In the genomic region with DNA sequence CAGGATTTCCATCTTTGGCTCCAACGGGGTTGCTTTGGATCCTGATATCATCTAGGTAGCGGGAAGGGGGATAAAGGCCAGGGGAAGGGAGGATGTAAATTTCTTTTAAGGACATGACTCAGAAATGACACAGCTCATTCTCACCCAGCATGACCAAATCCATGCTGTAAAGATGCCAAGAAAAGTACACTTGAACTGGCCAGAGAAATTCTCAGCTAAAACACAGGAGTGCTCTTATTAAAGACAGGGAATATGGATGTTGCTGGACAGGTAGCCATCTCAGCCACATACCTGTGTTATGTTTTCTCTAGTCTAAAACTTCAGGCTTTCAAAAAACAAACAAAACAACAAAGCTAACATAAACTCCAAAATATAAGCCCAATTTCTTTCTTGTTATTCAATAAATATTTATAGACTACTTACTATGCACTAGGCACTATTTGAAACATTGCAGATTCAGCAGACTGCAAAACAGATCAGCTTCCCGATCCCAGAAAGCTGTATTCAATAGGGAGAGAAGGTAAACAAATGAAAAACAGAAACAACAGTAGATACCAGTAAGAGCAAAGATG, we compare ENCODE assay signal across 10 cellular contexts.
DNase-seq lines count a peak whose midpoint lies in the region; ATAC-seq and TF ChIP-seq lines count a peak whose summit lies in the region.
"Had no signal": no experiment of that assay in that cellular context is flagged by ENCODE, and none has a peak within 500 bp of the region (broad histone marks: within the 10 kb centered on the region; RNA-seq: fewer than 3 reads in every experiment).

No MANE protein-coding gene starts in this region.

- TF ChIP-seq POLR2A in GM18505 (IDR thresholded peaks at IDR 0.05; ENCODE audit: borderline replicate concordance, extremely low read depth, insufficient read depth, insufficient read length): no peak

- H3K36me3 Mint-ChIP-seq in endothelial cell (ENCODE audit: low read depth, unreplicated experiment): peaks cover 7% of the 10 kb centered on the region
- H3K36me3 Mint-ChIP-seq: activated naive CD4-positive, alpha-beta T cell treated with anti-CD3 and anti-CD28 coated beads, Interleukin-2, amount 50 U/mL, for 24 hours had no signal

- H3K27ac Mint-ChIP-seq in endothelial cell (ENCODE audit: unreplicated experiment): peak overlapping the region; percentile 59
- H3K27ac Mint-ChIP-seq: activated naive CD4-positive, alpha-beta T cell treated with anti-CD3 and anti-CD28 coated beads, Interleukin-2, amount 50 U/mL, for 24 hours had no signal

- no peaks in the 10 kb centered on the region for H3K9me3 Mint-ChIP-seq in endothelial cell (ENCODE audit: unreplicated experiment)
- H3K9me3 Mint-ChIP-seq: activated naive CD4-positive, alpha-beta T cell treated with anti-CD3 and anti-CD28 coated beads, Interleukin-2, amount 50 U/mL, for 24 hours had no signal

- no peak overlapping the region for H3K4me3 Mint-ChIP-seq in endothelial cell (ENCODE audit: unreplicated experiment)
- H3K4me3 Mint-ChIP-seq: activated naive CD4-positive, alpha-beta T cell treated with anti-CD3 and anti-CD28 coated beads, Interleukin-2, amount 50 U/mL, for 24 hours had no signal

- TF ChIP-seq CTCF in AG09309 (IDR thresholded peaks at IDR 0.05; ENCODE audit: control insufficient read depth, insufficient read depth, low read depth, low read length, missing control alignments): no peak
- no peak for TF ChIP-seq CTCF in endothelial cell (IDR thresholded peaks at IDR 0.05; ENCODE audit: unreplicated experiment)

- ATAC-seq in GM18505 (IDR thresholded peaks at IDR 0.05; ENCODE audit: unreplicated experiment) (no peak), GM21515 (IDR thresholded peaks at IDR 0.05; ENCODE audit: unreplicated experiment) (no peak)

- DNase-seq in AG09309 (ENCODE audit: low read depth): peak; percentile 82
- DNase-seq in NCI-H460 (ENCODE audit: extremely low read depth, low read depth): peak; percentile 90
- DNase-seq in endothelial cell (ENCODE audit: low spot score): no peak
- DNase-seq in myocyte (ENCODE audit: low read depth): peak; percentile 92
- no peak for DNase-seq in stimulated activated CD4-positive, alpha-beta T cell treated with anti-CD3 and anti-CD28 coated beads, Interleukin-4, amount 100 ng/mL, for 1 hour
- DNase-seq in islet precursor cell: no peak
- DNase-seq: KG1 had no signal

- peaks cover 9% of the 10 kb centered on the region for H3K27me3 Mint-ChIP-seq in endothelial cell (ENCODE audit: unreplicated experiment)

- H3K4me3 ChIP-seq in AG09309 (ENCODE audit: control insufficient read depth, low read depth, low read length): no peak overlapping the region

- H3K4me1 Mint-ChIP-seq in endothelial cell (ENCODE audit: unreplicated experiment): peaks cover 45% of the 10 kb centered on the region
- H3K4me1 Mint-ChIP-seq: activated naive CD4-positive, alpha-beta T cell treated with anti-CD3 and anti-CD28 coated beads, Interleukin-2, amount 50 U/mL, for 24 hours had no signal

Comparison
In these comparisons a context has a peak if more than half of its experiments do, and no peak if none do; other contexts are left out.
1. DNase-seq: peak in AG09309 (single experiment), NCI-H460 (single experiment) and myocyte (single experiment); none in endothelial cell (single experiment), stimulated activated CD4-positive, alpha-beta T cell treated with anti-CD3 and anti-CD28 coated beads, Interleukin-4, amount 100 ng/mL, for 1 hour (single experiment) and islet precursor cell (single experiment).